ENCODE assay signal across 23 cellular contexts in genomic region chr10:69780070-69780469, GRCh38. TPM values are rescaled to one million over a fixed set of nuclear protein-coding genes. Genes with fewer than 3 reads are reported as not detected.
DNase-seq lines count a peak whose midpoint lies in the region; FAIRE-seq and TF ChIP-seq lines count a peak whose summit lies in the region.
"Had no signal": no experiment of that assay in that cellular context is flagged by ENCODE, and none has a peak within 500 bp of the region (broad histone marks: within the 10 kb centered on the region; RNA-seq: fewer than 3 reads in every experiment).

No MANE protein-coding gene starts in this region.

- no peaks in the 10 kb centered on the region for H3K36me3 Mint-ChIP-seq in chondrocyte (ENCODE audit: low read depth)

- TF ChIP-seq CTCF in chondrocyte (IDR thresholded peaks at IDR 0.05) (no peak), thyroid gland (IDR thresholded peaks at IDR 0.05) (no peak)

- no peak overlapping the region for H3K4me3 Mint-ChIP-seq in chondrocyte (ENCODE audit: unreplicated experiment)
- H3K4me3 Mint-ChIP-seq: CD4-positive, alpha-beta T cell had no signal

- H3K4me1 Mint-ChIP-seq in chondrocyte (ENCODE audit: low read depth): no peaks in the 10 kb centered on the region

- peak overlapping the region; percentile 19 for H3K27ac Mint-ChIP-seq in chondrocyte (ENCODE audit: unreplicated experiment)
- H3K27ac Mint-ChIP-seq: CD4-positive, alpha-beta T cell had no signal

- H3K27ac ChIP-seq in thyroid gland: no peak overlapping the region
- H3K27ac ChIP-seq: BLaER1 treated with 17β-estradiol and CSF1 and Interleukin-3, amounts not matched to agents 10 nM and 100 nM; RWPE1 had no signal

- H3K27me3 ChIP-seq in thyroid gland: no peaks in the 10 kb centered on the region
- H3K27me3 ChIP-seq: BLaER1 treated with 17β-estradiol and CSF1 and Interleukin-3, amounts not matched to agents 10 nM and 100 nM had no signal

- H3K36me3 ChIP-seq in thyroid gland: no peaks in the 10 kb centered on the region
- H3K36me3 ChIP-seq: BLaER1 treated with 17β-estradiol and CSF1 and Interleukin-3, amounts not matched to agents 10 nM and 100 nM had no signal

- no peaks in the 10 kb centered on the region for H3K9me3 Mint-ChIP-seq in chondrocyte (ENCODE audit: low read depth)
- H3K9me3 Mint-ChIP-seq: CD4-positive, alpha-beta T cell had no signal

- 22 to 35% methylated on average over 5 of the region's 5 CpGs for WGBS in thyroid gland, 2 donors

- no peak overlapping the region for H3K4me3 ChIP-seq in thyroid gland (replicated peaks in 1 of 3)
- H3K4me3 ChIP-seq: BLaER1 treated with 17β-estradiol and CSF1 and Interleukin-3, amounts not matched to agents 10 nM and 100 nM had no signal

- TF ChIP-seq POLR2A in thyroid gland (IDR thresholded peaks at IDR 0.05): no peak

- DNase-seq in DMS79 (lab: John Stamatoyannopoulos, UW) (peak; percentile 88), NCI-H2029 treated with DMSO at 0.1 percent for 48 hours (lab: John Stamatoyannopoulos, UW) (peak; percentile 44), chondrocyte (ENCODE audit: low spot score) (no peak), thyroid gland (peak; percentile 89 to 91), GM19239 (ENCODE audit: insufficient read length, low spot score) (no peak), NCI-H446 (lab: John Stamatoyannopoulos, UW) (no peak), NCI-H2171 treated with DMSO at 0.1 percent for 48 hours (lab: John Stamatoyannopoulos, UW) (no peak)
- DNase-seq: CD4-positive, alpha-beta T cell; DND-41; IMR-90; KG1; NCI-H1048; NCI-H1694 treated with DMSO at 0.1 percent for 48 hours; NCI-H345; NCI-H526; NCI-H82; SHP77; T-helper 1 cell had no signal

- peaks cover 3 to 10% of the 10 kb centered on the region in 2 donors for H3K4me1 ChIP-seq in thyroid gland

- intact Hi-C loops in thyroid gland (cut with DNase I): no loop called here

- H3K27me3 Mint-ChIP-seq in chondrocyte (ENCODE audit: low read depth): no peaks in the 10 kb centered on the region

- FAIRE-seq in GM19239 (lab: Jason Lieb, UNC): no peak
- FAIRE-seq: A204.1, D721Med, GM12892 had no signal

- no peaks in the 10 kb centered on the region for H3K9me3 ChIP-seq in thyroid gland

RNA-seq across cellular contexts. Expression of gene COL13A1, which starts 21.6 kb away (rescaled TPM):
- total RNA-seq in chondrocyte (25.6 to 52.1 TPM (median 27.5 TPM) in 3 replicates), thyroid gland (1 to 10 TPM in 1 of 4 donors, under 1 TPM in 3; 0.22 to 2.4 (median 0.41) TPM)
- total RNA-seq: CD4-positive, alpha-beta T cell had no signal

Comparison
In these comparisons a context has a peak if more than half of its experiments do, and no peak if none do; other contexts are left out.
1. DNase-seq: peak in DMS79 (single experiment), NCI-H2029 treated with DMSO at 0.1 percent for 48 hours (single experiment) and thyroid gland (2 of 2); none in chondrocyte (single experiment), GM19239 (single experiment), NCI-H446 (0 of 2) and NCI-H2171 treated with DMSO at 0.1 percent for 48 hours (single experiment).